1 cellular context compared by ENCODE assay signal in the genomic region with DNA sequence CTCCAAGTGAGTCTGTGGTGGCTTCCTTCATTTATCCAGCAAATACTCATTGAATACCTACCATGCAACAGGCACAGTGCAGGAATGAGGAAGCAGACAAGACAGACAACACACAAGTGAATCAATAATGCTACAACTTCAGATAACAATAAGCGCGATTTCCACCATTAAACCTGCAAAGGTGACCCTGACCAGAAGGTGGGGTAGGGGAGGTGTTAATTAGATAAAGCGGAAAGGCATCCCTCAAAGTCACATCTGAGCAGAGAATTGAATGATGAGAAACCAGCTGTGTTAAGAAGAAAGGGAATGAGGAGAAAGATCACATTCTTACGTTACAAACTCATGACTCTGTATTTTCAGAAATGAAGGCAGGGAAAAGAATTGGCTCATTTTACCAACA.
TF ChIP-seq lines count a peak whose summit lies in the region.

No MANE protein-coding gene starts in this region.

TF ChIP-seq in H1, 55 proteins besides CTCF, POLR2A, EP300 and RAD21:
- no peak for TF ChIP-seq BRCA1 (IDR thresholded peaks at IDR 0.05; ENCODE audit: low read depth, low read length)
- no peak for TF ChIP-seq KDM1A (IDR thresholded peaks at IDR 0.05; ENCODE audit: borderline replicate concordance, low read length)
- TF ChIP-seq TCF12 (IDR thresholded peaks at IDR 0.05; ENCODE audit: low read depth, low read length): no peak
- no peak for TF ChIP-seq CEBPB (IDR thresholded peaks at IDR 0.05; ENCODE audit: low read depth, low read length)
- no peak for TF ChIP-seq POLR2AphosphoS5 (IDR thresholded peaks at IDR 0.05; ENCODE audit: low read depth, low read length)
- TF ChIP-seq RNF2 (IDR thresholded peaks at IDR 0.05; ENCODE audit: borderline replicate concordance, low read depth, low read length, missing control alignments, poor library complexity, severe bottlenecking): no peak
- no peak for TF ChIP-seq ATF3 (IDR thresholded peaks at IDR 0.05; ENCODE audit: insufficient read depth, low read depth, low read length)
- no peak for TF ChIP-seq KDM4A (IDR thresholded peaks at IDR 0.05; ENCODE audit: low read depth, low read length, severe bottlenecking)
- TF ChIP-seq GTF2F1 (IDR thresholded peaks at IDR 0.05; ENCODE audit: borderline replicate concordance, low read depth, low read length): no peak
- TF ChIP-seq EGR1 (IDR thresholded peaks at IDR 0.05; ENCODE audit: borderline replicate concordance, low read depth, low read length): no peak
- TF ChIP-seq SUZ12 (IDR thresholded peaks at IDR 0.05; ENCODE audit: low read length): no peak
- no peak for TF ChIP-seq CTBP2 (IDR thresholded peaks at IDR 0.05; ENCODE audit: borderline replicate concordance, insufficient read depth, insufficient read length, low read length)
- no peak for TF ChIP-seq CBX8 (IDR thresholded peaks at IDR 0.05; ENCODE audit: borderline replicate concordance, low read depth, low read length)
